ENCODE assay signal across 16 cellular contexts in genomic region chr15:95742256-95742655, GRCh38.
A peak's percentile ranks its signal among the peaks of the same experiment; 100 is the strongest.
DNase-seq lines count a peak whose midpoint lies in the region; ATAC-seq and TF ChIP-seq lines count a peak whose summit lies in the region.
"Had no signal": no experiment of that assay in that cellular context is flagged by ENCODE, and none has a peak within 500 bp of the region (broad histone marks: within the 10 kb centered on the region; RNA-seq: fewer than 3 reads in every experiment).

No MANE protein-coding gene starts in this region.

- no peaks in the 10 kb centered on the region for H3K9me2 ChIP-seq in SK-N-SH

- H3K79me2 ChIP-seq in SK-N-SH (ENCODE audit: insufficient read depth), result no peaks in the 10 kb centered on the region

- H3K9ac ChIP-seq in SK-N-SH, result no peak overlapping the region

- peak overlapping the region in 5 of 7 donors; percentile 38 to 79 (median 67) for H3K4me3 Mint-ChIP-seq in CD8-positive, alpha-beta memory T cell
- H3K4me3 Mint-ChIP-seq in WTC11, result no peak overlapping the region
- peak overlapping the region in 7 of 10 donors; percentile 7 to 62 (median 46) for H3K4me3 Mint-ChIP-seq in naive thymus-derived CD8-positive, alpha-beta T cell

- H3K4me2 ChIP-seq in SK-N-SH, result peak overlapping the region; percentile 28; the same call in 1 of the 2 replicates

- no peak for TF ChIP-seq RAD21 in SK-N-SH (IDR thresholded peaks at IDR 0.05; ENCODE audit: low read length)

- H3K36me3 ChIP-seq in SK-N-SH (replicated peaks in 1 of 2; ENCODE audit: control insufficient read depth in 1 of 2, insufficient read depth in 2 of 2, low read length in 1 of 2), result no peaks in the 10 kb centered on the region
- H3K36me3 ChIP-seq in CD8-positive, alpha-beta memory T cell (ENCODE audit: insufficient read depth, low read length), result no peaks in the 10 kb centered on the region

- 0 out of 2 replicates have a peak overlapping the region, but pooled peaks have one; percentile 8 for H2AFZ ChIP-seq in SK-N-SH (ENCODE audit: low read depth)

- POLR2A ChIA-PET in SK-N-SH (lab: Yijun Ruan, JAX) (no interaction called here), WTC11 (lab: Charles Lee) (no interaction called here)
- POLR2A ChIA-PET in CD8-positive, alpha-beta memory T cell (lab: Charles Lee), result no interaction called here
- POLR2A ChIA-PET in naive thymus-derived CD8-positive, alpha-beta T cell (lab: Charles Lee), result no interaction called here

- ATAC-seq in SK-N-SH treated with all-trans-retinoic acid at 6 μM for 48 hours, result no peak
- no peak for ATAC-seq in WTC11
- no peak for ATAC-seq in naive thymus-derived CD8-positive, alpha-beta T cell
- no peak for ATAC-seq in esophagus mucosa

- H3K4me3 ChIP-seq in SK-N-SH (ENCODE audit: low read depth in 2 of 2, low read length in 1 of 2), result peak overlapping the region in 1 of 2 experiments; percentile 34; a peak in 1 of 4 replicates
- no peak overlapping the region for H3K4me3 ChIP-seq in CD8-positive, alpha-beta memory T cell (ENCODE audit: low read length)

- H3K36me3 Mint-ChIP-seq in CD8-positive, alpha-beta memory T cell, result peaks cover 0 to 5% (median 4%) of the 10 kb centered on the region in 3 donors
- no peaks in the 10 kb centered on the region for H3K36me3 Mint-ChIP-seq in WTC11
- peaks cover 0 to 10% (median 0%) of the 10 kb centered on the region in 3 donors for H3K36me3 Mint-ChIP-seq in naive thymus-derived CD8-positive, alpha-beta T cell

- DNase-seq in SK-N-SH, result no peak
- no peak for DNase-seq in CD8-positive, alpha-beta memory T cell
- no peak for DNase-seq in WTC11 (ENCODE audit: low spot score)
- DNase-seq in naive thymus-derived CD8-positive, alpha-beta T cell, result no peak
- DNase-seq in ureter (ENCODE audit: low spot score), result no peak
- DNase-seq in GF-D8 (lab: John Stamatoyannopoulos, UW), result no peak
- DNase-seq: Caco-2, DMS153, NCI-H2171 treated with DMSO at 0.1 percent for 48 hours, NCI-H446 treated with DMSO at 0.1 percent for 48 hours, OCI-M1, RPMI8226, SIG-M5 had no signal

- no peak for TF ChIP-seq EP300 in SK-N-SH (IDR thresholded peaks at IDR 0.05; ENCODE audit: borderline replicate concordance in 1 of 2, low read depth in 1 of 2, low read length in 1 of 2)

- peak overlapping the region in 2 of 8 donors; percentile 57 to 81 for H3K27ac Mint-ChIP-seq in CD8-positive, alpha-beta memory T cell
- H3K27ac Mint-ChIP-seq in WTC11, result no peak overlapping the region
- peak overlapping the region in 4 of 10 donors; percentile 0 to 80 (median 70) for H3K27ac Mint-ChIP-seq in naive thymus-derived CD8-positive, alpha-beta T cell

- CTCF ChIA-PET in SK-N-SH (lab: Yijun Ruan, JAX) (no interaction called here), WTC11 (lab: Charles Lee) (no interaction called here)
- CTCF ChIA-PET in CD8-positive, alpha-beta memory T cell (lab: Charles Lee), result no interaction called here

- TF ChIP-seq CTCF in SK-N-SH (IDR thresholded peaks at IDR 0.05), result no peak
- no peak for TF ChIP-seq CTCF in WTC11 (IDR thresholded peaks at IDR 0.05)

- peaks cover 0 to under 1% (median 0%) of the 10 kb centered on the region in 5 donors for H3K9me3 Mint-ChIP-seq in CD8-positive, alpha-beta memory T cell
- peaks cover 10% of the 10 kb centered on the region for H3K9me3 Mint-ChIP-seq in WTC11
- peaks cover 0 to 25% (median 0%) of the 10 kb centered on the region in 9 donors for H3K9me3 Mint-ChIP-seq in naive thymus-derived CD8-positive, alpha-beta T cell

- H3K4me1 ChIP-seq in SK-N-SH (ENCODE audit: control insufficient read depth in 1 of 2, insufficient read depth in 2 of 2, low read depth in 1 of 2, low read length in 1 of 2), result no peaks in the 10 kb centered on the region
- H3K4me1 ChIP-seq in CD8-positive, alpha-beta memory T cell (ENCODE audit: insufficient read depth, low read length), result peaks cover 8% of the 10 kb centered on the region
- H3K4me1 ChIP-seq: Caco-2 had no signal

- H3K9me3 ChIP-seq in SK-N-SH, result no peaks in the 10 kb centered on the region
- H3K9me3 ChIP-seq in CD8-positive, alpha-beta memory T cell (ENCODE audit: low read length), result no peaks in the 10 kb centered on the region
- H3K9me3 ChIP-seq: Caco-2 had no signal

- no peaks in the 10 kb centered on the region for H3K27me3 ChIP-seq in SK-N-SH (ENCODE audit: insufficient read depth)
- no peaks in the 10 kb centered on the region for H3K27me3 ChIP-seq in CD8-positive, alpha-beta memory T cell (ENCODE audit: insufficient read depth, low read length, poor library complexity, severe bottlenecking)

- WGBS in SK-N-SH (ENCODE audit: low lambda C conversion rate), result 14% methylated on average over 3 of the region's 3 CpGs

- no peaks in the 10 kb centered on the region for H3F3A ChIP-seq in SK-N-SH (replicated peaks; ENCODE audit: insufficient read depth)

- H4K20me1 ChIP-seq in SK-N-SH (ENCODE audit: insufficient read depth), result no peaks in the 10 kb centered on the region

- no peaks in the 10 kb centered on the region for H3K27me3 Mint-ChIP-seq in CD8-positive, alpha-beta memory T cell
- H3K27me3 Mint-ChIP-seq in WTC11 (ENCODE audit: low read depth), result no peaks in the 10 kb centered on the region; the same call in 1 of the 2 replicates
- peaks cover 0 to 6% (median 0%) of the 10 kb centered on the region in 5 donors for H3K27me3 Mint-ChIP-seq in naive thymus-derived CD8-positive, alpha-beta T cell

- H3K4me1 Mint-ChIP-seq in CD8-positive, alpha-beta memory T cell, result peaks cover 15 to 17% (median 17%) of the 10 kb centered on the region in 3 donors
- H3K4me1 Mint-ChIP-seq in WTC11, result no peaks in the 10 kb centered on the region
- H3K4me1 Mint-ChIP-seq in naive thymus-derived CD8-positive, alpha-beta T cell, result peaks cover 16 to 19% (median 16%) of the 10 kb centered on the region in 4 donors

- H3K27ac ChIP-seq in SK-N-SH (ENCODE audit: low read depth in 2 of 2, low read length in 1 of 2), result no peak overlapping the region
- H3K27ac ChIP-seq in CD8-positive, alpha-beta memory T cell (ENCODE audit: low read depth, low read length), result no peak overlapping the region
- H3K27ac ChIP-seq: 22Rv1 had no signal

TF ChIP-seq in SK-N-SH, 30 proteins besides CTCF, POLR2A, EP300 and RAD21 (continues in another document):
- no peak for TF ChIP-seq ELF1 (IDR thresholded peaks at IDR 0.05)
- no peak for TF ChIP-seq SIN3A (IDR thresholded peaks at IDR 0.05; ENCODE audit: borderline replicate concordance, low read depth, low read length)
- no peak for TF ChIP-seq RFX5 (IDR thresholded peaks at IDR 0.05; ENCODE audit: low read length)
- TF ChIP-seq FOXJ3 (CRISPR knock-in tag; IDR thresholded peaks at IDR 0.05), result no peak
- TF ChIP-seq MXI1 (IDR thresholded peaks at IDR 0.05; ENCODE audit: low read depth, low read length), result no peak
- no peak for TF ChIP-seq EZH2phosphoT487 (IDR thresholded peaks at IDR 0.05; ENCODE audit: borderline replicate concordance, low read depth)
- TF ChIP-seq FOSL2 (IDR thresholded peaks at IDR 0.05; ENCODE audit: borderline replicate concordance, low read depth), result no peak
- no peak for TF ChIP-seq USF1 (IDR thresholded peaks at IDR 0.05; ENCODE audit: borderline replicate concordance, low read depth)
- no peak for TF ChIP-seq FOXM1 (IDR thresholded peaks at IDR 0.05; ENCODE audit: low read depth)
- no peak for TF ChIP-seq JUND (IDR thresholded peaks at IDR 0.05)

TF ChIP-seq in SK-N-SH treated with all-trans-retinoic acid at 6 μM for 48 hours, 23 proteins besides CTCF, POLR2A, EP300 and RAD21 (continues in another document):
- TF ChIP-seq BACH2 (CRISPR knock-in tag; IDR thresholded peaks at IDR 0.05; ENCODE audit: borderline replicate concordance) (no peak), CREB5 (CRISPR knock-in tag; IDR thresholded peaks at IDR 0.05; ENCODE audit: low read depth) (no peak), ESRRG (CRISPR knock-in tag; IDR thresholded peaks at IDR 0.05) (no peak), CSDC2 (CRISPR knock-in tag; IDR thresholded peaks at IDR 0.05) (no peak), ZNF70 (CRISPR knock-in tag; IDR thresholded peaks at IDR 0.05) (no peak), TOX (CRISPR knock-in tag; IDR thresholded peaks at IDR 0.05; ENCODE audit: borderline replicate concordance) (no peak)

TF ChIP-seq in WTC11, 78 proteins besides CTCF, POLR2A, EP300 and RAD21:
- peak; percentile 53; the same call in 1 of the 2 replicates for TF ChIP-seq HMGA2 (CRISPR knock-in tag; IDR thresholded peaks at IDR 0.05)
- no peak for TF ChIP-seq MYBL2 (CRISPR knock-in tag; IDR thresholded peaks at IDR 0.05)
TF ChIP-seq in WTC11: peak in this region for 1.
